ENCODE assay signal across 32 cellular contexts in genomic region chr17:77674358-77674757, GRCh38.
"Had no signal": no experiment of that assay in that cellular context is flagged by ENCODE, and none has a peak within 500 bp of the region (broad histone marks: within the 10 kb centered on the region; RNA-seq: fewer than 3 reads in every experiment).

No MANE protein-coding gene starts in this region.

- H3K4me3 ChIP-seq: esophagus muscularis mucosa, gastrocnemius medialis, heart left ventricle had no signal

- FAIRE-seq: astrocyte, colon had no signal

- H3K36me3 ChIP-seq: brain microvascular endothelial cell, esophagus muscularis mucosa, gastrocnemius medialis, heart left ventricle, WERI-Rb-1 had no signal

- H3K4me1 ChIP-seq: foreskin keratinocyte had no signal

- ATAC-seq: activated CD4-positive, CD25-positive, alpha-beta regulatory T cell treated with anti-CD3 and anti-CD28 coated beads, Interleukin-2, amount 50 U/mL, for 24 hours; activated CD8-positive, alpha-beta T cell treated with anti-CD3 and anti-CD28 coated beads for 36 hours; activated T-cell treated with anti-CD3 and anti-CD28 coated beads, Interleukin-2, amount 50 U/mL, for 4 hours; activated T-helper 17 cell treated with anti-CD3 and anti-CD28 coated beads, Interleukin-2, amount 50 U/mL, for 72 hours; effector memory CD8-positive, alpha-beta T cell; foreskin keratinocyte; gastrocnemius medialis; heart left ventricle; T-helper 17 cell had no signal

- DNase-seq: activated B cell treated with CpG ODN at 0.5 μM for 24 hours; activated CD4-positive, alpha-beta T cell treated with anti-CD3 and anti-CD28 coated beads for 48 hours; activated CD4-positive, alpha-beta T cell treated with anti-CD3 and anti-CD28 coated beads, Interleukin-2, amount 50 U/mL, for 1 hour; activated CD4-positive, alpha-beta T cell treated with anti-CD3 and anti-CD28 coated beads, Interleukin-2, amount 50 U/mL, for 48 hours; activated CD8-positive, alpha-beta memory T cell treated with anti-CD3 and anti-CD28 coated beads for 24 hours; activated CD8-positive, alpha-beta T cell treated with anti-CD3 and anti-CD28 coated beads for 36 hours; activated effector memory CD4-positive, alpha-beta T cell treated with Interleukin-2 at 50 U/mL for 16 hours; activated gamma-delta T cell treated with Interleukin-2 at 50 U/mL for 16 hours; activated naive CD4-positive, alpha-beta T cell treated with anti-CD3 and anti-CD28 coated beads, Interleukin-2, amount 50 U/mL, for 16 hours; activated naive CD4-positive, alpha-beta T cell treated with Interleukin-2 at 50 U/mL for 16 hours; activated T-cell treated with anti-CD3 and anti-CD28 coated beads, Interleukin-2, amount 50 U/mL, for 4 hours; amniotic stem cell; anterior cingulate cortex; brain microvascular endothelial cell; caudate nucleus; cortex of kidney; dermis blood vessel endothelial cell; effector CD4-positive, alpha-beta T cell; effector memory CD8-positive, alpha-beta T cell; erythroblast; foreskin keratinocyte; gastrocnemius medialis; glutamatergic neuron; heart left ventricle; T-helper 17 cell; T1000; WERI-Rb-1 had no signal

- H3K9me3 ChIP-seq: esophagus muscularis mucosa, gastrocnemius medialis had no signal

- H3K27ac ChIP-seq: brain microvascular endothelial cell, esophagus muscularis mucosa, foreskin keratinocyte, gastrocnemius medialis, heart left ventricle, WERI-Rb-1 had no signal

- H3K27me3 ChIP-seq: esophagus muscularis mucosa, heart left ventricle had no signal
